In genomic region chr17:57481901-57482300, GRCh38 we compare ENCODE assay signal across 12 cellular contexts.
DNase-seq lines count a peak whose midpoint lies in the region; TF ChIP-seq lines count a peak whose summit lies in the region.
"Had no signal": no experiment of that assay in that cellular context is flagged by ENCODE, and none has a peak within 500 bp of the region (broad histone marks: within the 10 kb centered on the region; RNA-seq: fewer than 3 reads in every experiment).

No MANE protein-coding gene starts in this region.

- no peaks in the 10 kb centered on the region for H3K27me3 Mint-ChIP-seq in progenitor cell of endocrine pancreas
- H3K27me3 Mint-ChIP-seq: central memory CD8-positive, alpha-beta T cell had no signal

- no peaks in the 10 kb centered on the region for H3K36me3 ChIP-seq in SJSA1
- H3K36me3 ChIP-seq: pancreas had no signal

- H3K27me3 ChIP-seq in SJSA1 (replicated peaks) = no peaks in the 10 kb centered on the region
- H3K27me3 ChIP-seq: pancreas had no signal

- peak; percentile 77 for DNase-seq in Daoy (ENCODE audit: low read depth)
- peak; percentile 90 to 97 for DNase-seq in SJSA1 (ENCODE audit: low read depth in 1 of 2, low spot score in 2 of 2)
- DNase-seq in fibroblast of villous mesenchyme (ENCODE audit: low read depth) = peak; percentile 98
- DNase-seq in retinal pigment epithelial cell (ENCODE audit: low read depth) = peak; percentile 99
- DNase-seq in SKM-1 (lab: John Stamatoyannopoulos, UW; ENCODE audit: unreplicated experiment) = no peak
- DNase-seq in NCI-H2107 (lab: John Stamatoyannopoulos, UW) = no peak
- DNase-seq in progenitor cell of endocrine pancreas (ENCODE audit: low spot score, unreplicated experiment) = no peak
- no peak for DNase-seq in NCI-H2227 (lab: John Stamatoyannopoulos, UW; ENCODE audit: unreplicated experiment)
- DNase-seq: DMS79, NCI-H345 had no signal

- no peak for TF ChIP-seq CTCF in fibroblast of villous mesenchyme (IDR thresholded peaks at IDR 0.05; ENCODE audit: insufficient read depth, low read depth, low read length)
- no peak for TF ChIP-seq CTCF in retinal pigment epithelial cell (conservative IDR thresholded peaks at IDR 0.05; ENCODE audit: low read depth, low read length)
- no peak for TF ChIP-seq CTCF in progenitor cell of endocrine pancreas (IDR thresholded peaks at IDR 0.05; ENCODE audit: unreplicated experiment)

- H3K27ac Mint-ChIP-seq in progenitor cell of endocrine pancreas = no peak overlapping the region

- no peaks in the 10 kb centered on the region for H3K9me3 Mint-ChIP-seq in progenitor cell of endocrine pancreas (ENCODE audit: low read depth)
- H3K9me3 Mint-ChIP-seq: central memory CD8-positive, alpha-beta T cell had no signal

- peak overlapping the region; percentile 95 for H3K27ac ChIP-seq in SJSA1
- H3K27ac ChIP-seq: pancreas had no signal

- H3K9me3 ChIP-seq in SJSA1 (replicated peaks) = no peaks in the 10 kb centered on the region
- H3K9me3 ChIP-seq: pancreas had no signal

- peaks cover 1% of the 10 kb centered on the region for H3K36me3 Mint-ChIP-seq in progenitor cell of endocrine pancreas (ENCODE audit: insufficient read depth)

- H3K4me1 ChIP-seq in SJSA1 (replicated peaks) = peaks cover 66% of the 10 kb centered on the region
- H3K4me1 ChIP-seq: pancreas had no signal

- H3K4me3 Mint-ChIP-seq in progenitor cell of endocrine pancreas (ENCODE audit: low read depth) = no peak overlapping the region
- H3K4me3 Mint-ChIP-seq: central memory CD8-positive, alpha-beta T cell had no signal

- peaks cover 14% of the 10 kb centered on the region for H3K4me1 Mint-ChIP-seq in progenitor cell of endocrine pancreas (ENCODE audit: low read depth)

- H3K4me3 ChIP-seq in SJSA1 = no peak overlapping the region
- H3K4me3 ChIP-seq in fibroblast of villous mesenchyme (ENCODE audit: low read depth, low read length) = no peak overlapping the region
- no peak overlapping the region for H3K4me3 ChIP-seq in retinal pigment epithelial cell (ENCODE audit: low read length)
- H3K4me3 ChIP-seq: pancreas had no signal

Comparison
In these comparisons a context has a peak if more than half of its experiments do, and no peak if none do; other contexts are left out.
1. DNase-seq: peak in Daoy (single experiment), SJSA1 (2 of 2), fibroblast of villous mesenchyme (single experiment) and retinal pigment epithelial cell (single experiment); none in SKM-1 (single experiment), NCI-H2107 (single experiment), progenitor cell of endocrine pancreas (single experiment) and NCI-H2227 (single experiment).